8 cellular contexts compared by ENCODE assay signal in genomic region chr12:76455582-76456345, GRCh38.
A peak's percentile ranks its signal among the peaks of the same experiment; 100 is the strongest.
DNase-seq lines count a peak whose midpoint lies in the region; ATAC-seq and TF ChIP-seq lines count a peak whose summit lies in the region.

No MANE protein-coding gene starts in this region.

- peaks cover 28% of the 10 kb centered on the region for H3K36me3 Mint-ChIP-seq in CD4-positive, alpha-beta T cell (ENCODE audit: low read depth)
- H3K36me3 Mint-ChIP-seq in T-helper 2 cell treated with Interferon-gamma antibody and Interleukin-4, amounts not matched to agents 5 μg/mL and 100 μg/mL, for 36 hours (ENCODE audit: low read depth): peaks cover 5% of the 10 kb centered on the region
- H3K36me3 Mint-ChIP-seq in nephron progenitor cell (ENCODE audit: low read depth): peaks cover 27% of the 10 kb centered on the region

- no peaks in the 10 kb centered on the region for H3K36me3 ChIP-seq in esophagus muscularis mucosa

- H3K27ac ChIP-seq in CD4-positive, alpha-beta T cell (ENCODE audit: low read depth, low read length): no peak overlapping the region
- no peak overlapping the region for H3K27ac ChIP-seq in esophagus muscularis mucosa (replicated peaks in 1 of 4)

- peak in 2 of 10 experiments; percentile 2 to 3 for DNase-seq in CD4-positive, alpha-beta T cell
- DNase-seq in NCI-H1436 (lab: John Stamatoyannopoulos, UW) (peak; percentile 49), esophagus muscularis mucosa (ENCODE audit: extremely low spot score) (no peak), nephron progenitor cell (no peak), activated gamma-delta T cell treated with Interleukin-2 at 50 U/mL for 16 hours (no peak)
- peak; percentile 35 for DNase-seq in T-helper 2 cell treated with Interferon-gamma antibody and Interleukin-4, amounts not matched to agents 5 μg/mL and 100 μg/mL, for 36 hours (ENCODE audit: low spot score)

- H3K9me3 Mint-ChIP-seq in CD4-positive, alpha-beta T cell: no peaks in the 10 kb centered on the region
- H3K9me3 Mint-ChIP-seq in T-helper 2 cell treated with Interferon-gamma antibody and Interleukin-4, amounts not matched to agents 5 μg/mL and 100 μg/mL, for 36 hours: no peaks in the 10 kb centered on the region
- no peaks in the 10 kb centered on the region for H3K9me3 Mint-ChIP-seq in nephron progenitor cell

- H3K4me1 Mint-ChIP-seq in CD4-positive, alpha-beta T cell (ENCODE audit: low read depth): peaks cover 68% of the 10 kb centered on the region
- H3K4me1 Mint-ChIP-seq in T-helper 2 cell treated with Interferon-gamma antibody and Interleukin-4, amounts not matched to agents 5 μg/mL and 100 μg/mL, for 36 hours (ENCODE audit: low read depth): peaks cover 10% of the 10 kb centered on the region
- H3K4me1 Mint-ChIP-seq in nephron progenitor cell: peaks cover 8% of the 10 kb centered on the region

- no peak overlapping the region for H3K4me3 Mint-ChIP-seq in CD4-positive, alpha-beta T cell
- no peak overlapping the region for H3K4me3 Mint-ChIP-seq in T-helper 2 cell treated with Interferon-gamma antibody and Interleukin-4, amounts not matched to agents 5 μg/mL and 100 μg/mL, for 36 hours
- H3K4me3 Mint-ChIP-seq in nephron progenitor cell: no peak overlapping the region

- H3K27ac Mint-ChIP-seq in CD4-positive, alpha-beta T cell: peak overlapping the region; percentile 84
- H3K27ac Mint-ChIP-seq in T-helper 2 cell treated with Interferon-gamma antibody and Interleukin-4, amounts not matched to agents 5 μg/mL and 100 μg/mL, for 36 hours: no peak overlapping the region
- H3K27ac Mint-ChIP-seq in nephron progenitor cell: no peak overlapping the region

- no peak overlapping the region for H3K4me3 ChIP-seq in esophagus muscularis mucosa

- no peaks in the 10 kb centered on the region for H3K9me3 ChIP-seq in CD4-positive, alpha-beta T cell (ENCODE audit: control insufficient read depth, low read length)
- H3K9me3 ChIP-seq in esophagus muscularis mucosa: no peaks in the 10 kb centered on the region

- 39% methylated on average over 2 of the region's 2 CpGs for WGBS in esophagus muscularis mucosa

- peak; percentile 71 for TF ChIP-seq CTCF in CD4-positive, alpha-beta T cell (IDR thresholded peaks at IDR 0.05)
- TF ChIP-seq CTCF in esophagus muscularis mucosa (IDR thresholded peaks at IDR 0.05) (peak; percentile 48 to 66 (median 60)), nephron progenitor cell (IDR thresholded peaks at IDR 0.05) (peak; percentile 40)

- peak; percentile 72 for ATAC-seq in CD4-positive, alpha-beta T cell (ENCODE audit: poor library complexity)
- peak; percentile 96 for ATAC-seq in GM18520 (IDR thresholded peaks at IDR 0.05; ENCODE audit: unreplicated experiment)
- peak; percentile 86 for ATAC-seq in HG02943 (IDR thresholded peaks at IDR 0.05; ENCODE audit: low read depth, unreplicated experiment)

- POLR2A ChIA-PET in CD4-positive, alpha-beta T cell (lab: Charles Lee): interaction anchor here (0.6 to 3.5 kb wide), 7 partner anchors 10 to 372 kb away, joined by 3 to 39 read pairs (median 5); partner anchors contain the start of genes BBS10, NAP1L1 and OSBPL8

- CTCF ChIA-PET in CD4-positive, alpha-beta T cell (lab: Charles Lee): interaction anchor here (1.0 to 1.9 kb wide), 3 partner anchors 13 to 105 kb away, joined by 3 to 8 read pairs (median 3); no protein-coding TSS in a partner anchor

- peaks cover 0 to 11% (median 7%) of the 10 kb centered on the region in 4 donors for H3K4me1 ChIP-seq in esophagus muscularis mucosa

- no peaks in the 10 kb centered on the region for H3K27me3 ChIP-seq in CD4-positive, alpha-beta T cell (ENCODE audit: control insufficient read depth, insufficient read depth, low read length)
- no peaks in the 10 kb centered on the region for H3K27me3 ChIP-seq in esophagus muscularis mucosa

- H3K27me3 Mint-ChIP-seq in CD4-positive, alpha-beta T cell: no peaks in the 10 kb centered on the region
- no peaks in the 10 kb centered on the region for H3K27me3 Mint-ChIP-seq in T-helper 2 cell treated with Interferon-gamma antibody and Interleukin-4, amounts not matched to agents 5 μg/mL and 100 μg/mL, for 36 hours (ENCODE audit: low read depth)
- H3K27me3 Mint-ChIP-seq in nephron progenitor cell (ENCODE audit: low read depth, poor library complexity): no peaks in the 10 kb centered on the region

- TF ChIP-seq POLR2A in esophagus muscularis mucosa (IDR thresholded peaks at IDR 0.05; ENCODE audit: low read depth): no peak

- TF ChIP-seq EP300 in esophagus muscularis mucosa (IDR thresholded peaks at IDR 0.05): no peak

- intact Hi-C loops in CD4-positive, alpha-beta T cell (cut with DNase I, micrococcal nuclease): loop anchor here (5.0 to 10.0 kb wide), 5 partner anchors 102 to 931 kb away; partner anchors contain the start of genes NAP1L1 (in 1 of the 2) and OSBPL8 (in 1 of the 2)
- intact Hi-C loops in esophagus muscularis mucosa (cut with DNase I): no loop called here

Comparison
In these comparisons a context has a peak if more than half of its experiments do, and no peak if none do; other contexts are left out.
1. DNase-seq: peak in NCI-H1436 (single experiment) and T-helper 2 cell treated with Interferon-gamma antibody and Interleukin-4, amounts not matched to agents 5 μg/mL and 100 μg/mL, for 36 hours (single experiment); none in esophagus muscularis mucosa (single experiment), nephron progenitor cell (single experiment) and activated gamma-delta T cell treated with Interleukin-2 at 50 U/mL for 16 hours (single experiment).
2. Peak in every context shown above with its lines, with median percentiles within 50 percentile points of each other: ATAC-seq and CTCF ChIP-seq.